ENCODE assay signal across 9 cellular contexts in the genomic region with DNA sequence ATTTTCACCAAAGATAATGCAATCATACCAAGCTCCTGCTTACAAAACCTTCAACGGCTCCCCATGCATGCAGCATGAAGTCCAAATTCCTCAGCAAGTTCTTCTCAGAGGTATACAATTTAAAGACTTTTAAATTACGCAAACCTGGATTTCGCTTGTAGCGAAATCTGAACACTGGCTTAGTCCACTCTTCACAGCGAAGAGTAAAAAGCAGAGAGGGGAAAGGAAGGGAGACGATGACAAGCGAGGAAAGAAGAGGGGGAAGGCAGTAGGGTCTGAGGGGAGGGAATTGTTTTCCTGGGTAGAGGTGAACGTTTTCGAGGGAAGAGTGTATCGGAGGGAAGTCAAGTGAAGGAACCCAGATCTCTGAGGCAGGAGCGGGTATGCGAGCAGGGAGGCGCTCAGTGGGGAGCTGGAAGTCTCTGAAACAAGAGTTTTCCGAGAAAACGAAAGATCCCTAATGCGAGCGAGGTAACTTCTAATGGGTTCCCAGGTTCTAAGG. TPM values are rescaled to one million over a fixed set of nuclear protein-coding genes. Genes with fewer than 3 reads are reported as not detected.
DNase-seq lines count a peak whose midpoint lies in the region; ATAC-seq and TF ChIP-seq lines count a peak whose summit lies in the region.
"Had no signal": no experiment of that assay in that cellular context is flagged by ENCODE, and none has a peak within 500 bp of the region (broad histone marks: within the 10 kb centered on the region; RNA-seq: fewer than 3 reads in every experiment).

No MANE protein-coding gene starts in this region.

- peak overlapping the region; percentile 47 for H3K9ac ChIP-seq in iPS-15b (ENCODE audit: low read depth, low read length)

- no peaks in the 10 kb centered on the region for H3K9me3 Mint-ChIP-seq in activated naive CD8-positive, alpha-beta T cell treated with anti-CD3 and anti-CD28 coated beads, Interleukin-2, amount 50 U/mL, for 24 hours
- H3K9me3 Mint-ChIP-seq: central memory CD8-positive, alpha-beta T cell had no signal

- H3K27ac Mint-ChIP-seq in activated naive CD8-positive, alpha-beta T cell treated with anti-CD3 and anti-CD28 coated beads, Interleukin-2, amount 50 U/mL, for 24 hours = no peak overlapping the region

- peak overlapping the region; percentile 94 for H3K4me3 ChIP-seq in HL-60 (replicated peaks; ENCODE audit: insufficient read depth, low read length)
- peak overlapping the region; percentile 49 to 90 (median 72) for H3K4me3 ChIP-seq in adrenal gland
- peak overlapping the region; percentile 61 for H3K4me3 ChIP-seq in iPS-15b (ENCODE audit: low read depth, low read length)

- TF ChIP-seq POLR2A in adrenal gland (IDR thresholded peaks at IDR 0.05) = no peak

- 1 to 3% (median 2%) methylated on average over 17 of the region's 17 CpGs for WGBS in adrenal gland, 4 donors

- H3K4me1 ChIP-seq in adrenal gland (replicated peaks in 1 of 2) (peaks cover 6 to 12% of the 10 kb centered on the region in 2 donors), iPS-15b (ENCODE audit: control insufficient read depth, insufficient read depth, low read length) (peaks cover 4% of the 10 kb centered on the region)

- H3K9me3 ChIP-seq in adrenal gland (replicated peaks in 1 of 3) (no peaks in the 10 kb centered on the region), iPS-15b (ENCODE audit: control insufficient read depth, insufficient read depth, low read length) (no peaks in the 10 kb centered on the region)

- DNase-seq in HL-60 (ENCODE audit: low read depth in 1 of 2, low spot score in 1 of 2) (peak; percentile 21 to 45), adrenal gland (peak in 2 of 7 donors; percentile 21 to 26), substantia nigra (lab: John Stamatoyannopoulos, UW) (peak in 4 of 49 donors; percentile 43 to 58 (median 54))
- no peak for DNase-seq in activated naive CD8-positive, alpha-beta T cell treated with anti-CD3 and anti-CD28 coated beads, Interleukin-2, amount 50 U/mL, for 24 hours

- ATAC-seq in HG03439 (IDR thresholded peaks at IDR 0.05; ENCODE audit: unreplicated experiment) = no peak
- no peak for ATAC-seq in GM19463 (IDR thresholded peaks at IDR 0.05; ENCODE audit: unreplicated experiment)
- ATAC-seq in activated naive CD8-positive, alpha-beta T cell treated with anti-CD3 and anti-CD28 coated beads, Interleukin-2, amount 50 U/mL, for 24 hours = no peak
- ATAC-seq in HG03378 (IDR thresholded peaks at IDR 0.05; ENCODE audit: unreplicated experiment) = no peak

- peaks cover 4% of the 10 kb centered on the region for H3K4me1 Mint-ChIP-seq in activated naive CD8-positive, alpha-beta T cell treated with anti-CD3 and anti-CD28 coated beads, Interleukin-2, amount 50 U/mL, for 24 hours
- H3K4me1 Mint-ChIP-seq: central memory CD8-positive, alpha-beta T cell had no signal

- no peak overlapping the region for H3K4me3 Mint-ChIP-seq in activated naive CD8-positive, alpha-beta T cell treated with anti-CD3 and anti-CD28 coated beads, Interleukin-2, amount 50 U/mL, for 24 hours
- H3K4me3 Mint-ChIP-seq: central memory CD8-positive, alpha-beta T cell had no signal

- intact Hi-C loops in adrenal gland (cut with DNase I) = loop anchor here in 1 of 2 donors (5.0 to 10.0 kb wide), 2 partner anchors 128 to 475 kb away; partner anchors contain the start of genes HECTD3 and UROD

- H3K27me3 ChIP-seq in HL-60 (ENCODE audit: insufficient read depth, poor library complexity, severe bottlenecking) (no peaks in the 10 kb centered on the region), adrenal gland (no peaks in the 10 kb centered on the region), iPS-15b (ENCODE audit: control insufficient read depth, insufficient read depth, low read length) (peaks cover 3% of the 10 kb centered on the region)

- H3K36me3 ChIP-seq in adrenal gland (replicated peaks in 1 of 2) = no peaks in the 10 kb centered on the region
- no peaks in the 10 kb centered on the region for H3K36me3 ChIP-seq in iPS-15b (ENCODE audit: control insufficient read depth, insufficient read depth, low read length)

- TF ChIP-seq CTCF in HL-60 (IDR thresholded peaks at IDR 0.05; ENCODE audit: insufficient read depth, low read length) (no peak), adrenal gland (IDR thresholded peaks at IDR 0.05) (no peak)

- H3K27me3 Mint-ChIP-seq in activated naive CD8-positive, alpha-beta T cell treated with anti-CD3 and anti-CD28 coated beads, Interleukin-2, amount 50 U/mL, for 24 hours = no peaks in the 10 kb centered on the region
- H3K27me3 Mint-ChIP-seq: central memory CD8-positive, alpha-beta T cell had no signal

- H3K27ac ChIP-seq in HL-60 (replicated peaks) (peak overlapping the region; percentile 39), adrenal gland (peak overlapping the region in 3 of 5 donors; percentile 65 to 87 (median 84)), substantia nigra (ENCODE audit: low read depth, low read length, poor library complexity, severe bottlenecking) (peak overlapping the region; percentile 87)

- no peaks in the 10 kb centered on the region for H3K36me3 Mint-ChIP-seq in activated naive CD8-positive, alpha-beta T cell treated with anti-CD3 and anti-CD28 coated beads, Interleukin-2, amount 50 U/mL, for 24 hours (ENCODE audit: low read depth)

RNA-seq across cellular contexts. Expression of gene TESK2, which starts 0.8 kb away (rescaled TPM):
- 10 to 100 TPM in 1 of 8 donors, 1 to 10 TPM in 7; 1.1 to 21.4 (median 4.5) TPM for total RNA-seq in adrenal gland
- polyA plus RNA-seq in adrenal gland = 1 to 10 TPM; 1.2 to 3.6 (median 1.7) TPM

RNA-seq across cellular contexts. Expression of gene CCDC163, which starts 9.7 kb away (rescaled TPM):
- total RNA-seq in adrenal gland = 1 to 10 TPM in 5 of 8 donors, under 1 TPM in 3; 0.24 to 8.9 (median 1.3) TPM
- 1 to 10 TPM in 2 of 3 donors, under 1 TPM in 1; 0.48 to 9.2 (median 4.0) TPM for polyA plus RNA-seq in adrenal gland

RNA-seq across cellular contexts. Expression of gene MMACHC, which starts 9.9 kb away (rescaled TPM):
- 10 to 100 TPM in 4 of 8 donors, 1 to 10 TPM in 4; 2.3 to 12.7 (median 9.6) TPM for total RNA-seq in adrenal gland
- 10 to 100 TPM in 1 of 3 donors, 1 to 10 TPM in 2; 2.3 to 10.3 (median 3.1) TPM for polyA plus RNA-seq in adrenal gland

RNA-seq across cellular contexts. Expression of gene PRDX1, which starts 31.5 kb away (rescaled TPM):
- total RNA-seq in adrenal gland = 100 to 1,000 TPM; 343 to 519 (median 442) TPM
- polyA plus RNA-seq in adrenal gland = 100 to 1,000 TPM; 404 to 695 (median 559) TPM
